25 cellular contexts compared by ENCODE assay signal in genomic region chr14:93002851-93003298, GRCh38.
DNase-seq lines count a peak whose midpoint lies in the region; TF ChIP-seq lines count a peak whose summit lies in the region.
"Had no signal": no experiment of that assay in that cellular context is flagged by ENCODE, and none has a peak within 500 bp of the region (broad histone marks: within the 10 kb centered on the region; RNA-seq: fewer than 3 reads in every experiment).

No MANE protein-coding gene starts in this region.

- no peaks in the 10 kb centered on the region for H3K79me2 ChIP-seq in SK-N-SH (ENCODE audit: insufficient read depth)

- peak overlapping the region; percentile 0 for H3K14ac ChIP-seq in neuronal stem cell (ENCODE audit: low read length)

- no peak overlapping the region for H2AK5ac ChIP-seq in neuronal stem cell (ENCODE audit: low read depth, low read length)

- no peak overlapping the region for H2BK5ac ChIP-seq in neuronal stem cell (ENCODE audit: low read length)

- H2BK15ac ChIP-seq in neuronal stem cell (ENCODE audit: low read length) = no peak overlapping the region

- H3K4me3 ChIP-seq in neuronal stem cell (ENCODE audit: low read length in 2 of 2) (no peak overlapping the region), SK-N-SH (ENCODE audit: low read depth in 2 of 2, low read length in 1 of 2) (no peak overlapping the region)
- H3K4me3 ChIP-seq: cardiac muscle cell, GM12878, mucosa of descending colon, psoas muscle, transverse colon had no signal

- TF ChIP-seq EP300 in Ishikawa (IDR thresholded peaks at IDR 0.05; ENCODE audit: borderline replicate concordance) (no peak), SK-N-SH (IDR thresholded peaks at IDR 0.05; ENCODE audit: borderline replicate concordance in 1 of 2, low read depth in 1 of 2, low read length in 1 of 2) (no peak)

- H3K36me3 ChIP-seq in neuronal stem cell (replicated peaks in 1 of 2; ENCODE audit: control insufficient read depth in 2 of 2, insufficient read depth in 2 of 2, low read length in 2 of 2) (no peaks in the 10 kb centered on the region), SK-N-SH (replicated peaks in 1 of 2; ENCODE audit: control insufficient read depth in 1 of 2, insufficient read depth in 2 of 2, low read length in 1 of 2) (no peaks in the 10 kb centered on the region)
- H3K36me3 ChIP-seq: cardiac muscle cell, transverse colon had no signal

- no peak overlapping the region for H2BK12ac ChIP-seq in neuronal stem cell (ENCODE audit: low read length)

- H3K23ac ChIP-seq in neuronal stem cell (ENCODE audit: low read depth, low read length, poor library complexity) = no peak overlapping the region

- CTCF ChIA-PET in SK-N-SH (lab: Yijun Ruan, JAX) = interaction anchor here (0.8 to 3.7 kb wide), 7 partner anchors 11 to 110 kb away, joined by 3 to 24 read pairs (median 15); no protein-coding TSS in a partner anchor

- H4K8ac ChIP-seq in neuronal stem cell (ENCODE audit: low read depth, low read length) = no peak overlapping the region

- peak overlapping the region; percentile 19 for H3K27ac ChIP-seq in caudate nucleus (ENCODE audit: low read depth, low read length)
- H3K27ac ChIP-seq in neuronal stem cell (replicated peaks; ENCODE audit: low read length) = no peak overlapping the region
- peak overlapping the region in 1 of 2 experiments; percentile 98; a peak in 2 of 4 replicates for H3K27ac ChIP-seq in SK-N-SH (ENCODE audit: low read depth in 2 of 2, low read length in 1 of 2)
- H3K27ac ChIP-seq: 22Rv1, cardiac muscle cell, HL-60, psoas muscle, transverse colon had no signal

- H3K9me2 ChIP-seq in SK-N-SH = no peaks in the 10 kb centered on the region

- no peak overlapping the region for H3K4me2 ChIP-seq in neuronal stem cell (ENCODE audit: insufficient read depth, low read length, poor library complexity, severe bottlenecking)
- no peak overlapping the region for H3K4me2 ChIP-seq in SK-N-SH

- no peaks in the 10 kb centered on the region for H3K27me3 ChIP-seq in neuronal stem cell (ENCODE audit: control insufficient read depth in 3 of 3, insufficient read depth in 3 of 3, low read depth in 1 of 3, low read length in 3 of 3)
- H3K27me3 ChIP-seq in SK-N-SH (ENCODE audit: insufficient read depth) = no peaks in the 10 kb centered on the region
- H3K27me3 ChIP-seq: cardiac muscle cell, transverse colon had no signal

- H3K18ac ChIP-seq in neuronal stem cell (ENCODE audit: low read length) = no peak overlapping the region

- H2AFZ ChIP-seq in neuronal stem cell (ENCODE audit: low read length) (no peak overlapping the region), SK-N-SH (ENCODE audit: low read depth) (no peak overlapping the region)

- H3K9me3 ChIP-seq in neuronal stem cell (replicated peaks in 1 of 2; ENCODE audit: control insufficient read depth in 2 of 2, insufficient read depth in 1 of 2, low read depth in 1 of 2, low read length in 2 of 2) (peaks cover 0 to 2% of the 10 kb centered on the region in 2 donors), SK-N-SH (no peaks in the 10 kb centered on the region)
- H3K9me3 ChIP-seq: mucosa of descending colon, psoas muscle, transverse colon had no signal

- TF ChIP-seq RAD21 in Ishikawa (IDR thresholded peaks at IDR 0.05; ENCODE audit: low read depth) = no peak
- TF ChIP-seq RAD21 in SK-N-SH (IDR thresholded peaks at IDR 0.05; ENCODE audit: low read length) = no peak

- POLR2A ChIA-PET in SK-N-SH (lab: Yijun Ruan, JAX) = interaction anchor here (1.0 to 8.4 kb wide), 4 partner anchors 12 to 80 kb away, joined by 3 to 39 read pairs (median 4); partner anchors contain the start of gene CHGA

- TF ChIP-seq CTCF in SK-N-SH (IDR thresholded peaks at IDR 0.05) = no peak

- no peak overlapping the region for H4K91ac ChIP-seq in neuronal stem cell (ENCODE audit: low read depth, low read length, poor library complexity)

- H3K9ac ChIP-seq in neuronal stem cell (ENCODE audit: low read depth, low read length, poor library complexity) = no peak overlapping the region
- H3K9ac ChIP-seq in SK-N-SH = no peak overlapping the region

- 0 out of 2 replicates have a peak, but pooled peaks cover 3% of the 10 kb centered on the region for H4K20me1 ChIP-seq in SK-N-SH (ENCODE audit: insufficient read depth)

- H3K4me1 ChIP-seq in neuronal stem cell (ENCODE audit: control insufficient read depth in 2 of 2, insufficient read depth in 1 of 2, low read depth in 1 of 2, low read length in 2 of 2) (peaks cover 9 to 20% of the 10 kb centered on the region in 2 donors), SK-N-SH (ENCODE audit: control insufficient read depth in 1 of 2, insufficient read depth in 2 of 2, low read depth in 1 of 2, low read length in 1 of 2) (peaks cover 12 to 77% of the 10 kb centered on the region in 2 experiments)

- no peak overlapping the region for H2BK120ac ChIP-seq in neuronal stem cell (ENCODE audit: low read depth, low read length)

- no peaks in the 10 kb centered on the region for H3F3A ChIP-seq in SK-N-SH (replicated peaks; ENCODE audit: insufficient read depth)

- peak; percentile 42 to 66 (median 54) for DNase-seq in NCI-H1417 (lab: John Stamatoyannopoulos, UW)
- DNase-seq in NCI-H1417 treated with DMSO at 0.1 percent for 48 hours (lab: John Stamatoyannopoulos, UW) = no peak
- DNase-seq in caudate nucleus (lab: John Stamatoyannopoulos, UW) = no peak
- no peak for DNase-seq in neuronal stem cell (ENCODE audit: low spot score)
- no peak for DNase-seq in NCI-H1105 treated with DMSO at 0.1 percent for 48 hours (lab: John Stamatoyannopoulos, UW)
- no peak for DNase-seq in SK-N-SH
- DNase-seq in LoVo (ENCODE audit: low spot score) = no peak
- DNase-seq: activated CD4-positive, alpha-beta memory T cell treated with anti-CD3 and anti-CD28 coated beads, Interleukin-2, amount 10 ng/mL, durations not matched to agents 7 days and 5 days; activated CD4-positive, CD25-positive, alpha-beta regulatory T cell; activated gamma-delta T cell; DMS53; erythroblast; foreskin fibroblast; psoas muscle; SHP77; small intestine; stimulated activated naive CD4-positive, alpha-beta T cell treated with Interleukin-2 at 50 U/mL for 16 hours; SW 1271; transverse colon had no signal

- no CpG with 5 or more reads among the region's 5 CpGs for WGBS in neuronal stem cell (ENCODE audit: extremely low coverage in 2 of 2, insufficient read length in 2 of 2, insufficient replicate concordance in 1 of 2), 2 donors
- WGBS in SK-N-SH (ENCODE audit: low lambda C conversion rate) = 87% methylated on average over 5 of the region's 5 CpGs

- no peaks in the 10 kb centered on the region for H3K79me1 ChIP-seq in neuronal stem cell (ENCODE audit: low read depth, low read length)

- H3K4ac ChIP-seq in neuronal stem cell (ENCODE audit: low read length) = no peak overlapping the region

TF ChIP-seq in Ishikawa, 13 proteins besides CTCF, POLR2A, EP300 and RAD21:
- TF ChIP-seq USF1 (IDR thresholded peaks at IDR 0.05) (peak; percentile 77), NFIC (IDR thresholded peaks at IDR 0.05) (no peak)

TF ChIP-seq in SK-N-SH, 30 proteins besides CTCF, POLR2A, EP300 and RAD21 (continues in another document):
- TF ChIP-seq NRF1 (IDR thresholded peaks at IDR 0.05; ENCODE audit: low read depth, low read length) = no peak
- no peak for TF ChIP-seq PBX3 (IDR thresholded peaks at IDR 0.05)
- no peak for TF ChIP-seq ELF1 (IDR thresholded peaks at IDR 0.05)
- TF ChIP-seq GABPA (IDR thresholded peaks at IDR 0.05; ENCODE audit: low read depth) = no peak
- no peak for TF ChIP-seq TCF12 (IDR thresholded peaks at IDR 0.05)
- TF ChIP-seq ZBTB33 (IDR thresholded peaks at IDR 0.05; ENCODE audit: borderline replicate concordance, low read depth) = no peak
- TF ChIP-seq TAF1 (IDR thresholded peaks at IDR 0.05; ENCODE audit: borderline replicate concordance, low read depth, low read length) = no peak
- no peak for TF ChIP-seq JUND (IDR thresholded peaks at IDR 0.05)
- TF ChIP-seq CHD2 (IDR thresholded peaks at IDR 0.05; ENCODE audit: low read length, partially characterized antibody) = no peak
- TF ChIP-seq FOXM1 (IDR thresholded peaks at IDR 0.05; ENCODE audit: low read depth) = no peak
- TF ChIP-seq NFIC (IDR thresholded peaks at IDR 0.05; ENCODE audit: borderline replicate concordance) = no peak
- TF ChIP-seq EZH2phosphoT487 (IDR thresholded peaks at IDR 0.05; ENCODE audit: borderline replicate concordance, low read depth) = no peak
- no peak for TF ChIP-seq SMC3 (IDR thresholded peaks at IDR 0.05; ENCODE audit: low read depth, low read length)

Comparison
In these comparisons a context has a peak if more than half of its experiments do, and no peak if none do; other contexts are left out.
1. DNase-seq: peak in NCI-H1417 (3 of 3); none in NCI-H1417 treated with DMSO at 0.1 percent for 48 hours (single experiment), caudate nucleus (0 of 61), neuronal stem cell (single experiment), NCI-H1105 treated with DMSO at 0.1 percent for 48 hours (single experiment), SK-N-SH (single experiment) and LoVo (single experiment).